ENCODE assay signal across 25 cellular contexts in the genomic region with DNA sequence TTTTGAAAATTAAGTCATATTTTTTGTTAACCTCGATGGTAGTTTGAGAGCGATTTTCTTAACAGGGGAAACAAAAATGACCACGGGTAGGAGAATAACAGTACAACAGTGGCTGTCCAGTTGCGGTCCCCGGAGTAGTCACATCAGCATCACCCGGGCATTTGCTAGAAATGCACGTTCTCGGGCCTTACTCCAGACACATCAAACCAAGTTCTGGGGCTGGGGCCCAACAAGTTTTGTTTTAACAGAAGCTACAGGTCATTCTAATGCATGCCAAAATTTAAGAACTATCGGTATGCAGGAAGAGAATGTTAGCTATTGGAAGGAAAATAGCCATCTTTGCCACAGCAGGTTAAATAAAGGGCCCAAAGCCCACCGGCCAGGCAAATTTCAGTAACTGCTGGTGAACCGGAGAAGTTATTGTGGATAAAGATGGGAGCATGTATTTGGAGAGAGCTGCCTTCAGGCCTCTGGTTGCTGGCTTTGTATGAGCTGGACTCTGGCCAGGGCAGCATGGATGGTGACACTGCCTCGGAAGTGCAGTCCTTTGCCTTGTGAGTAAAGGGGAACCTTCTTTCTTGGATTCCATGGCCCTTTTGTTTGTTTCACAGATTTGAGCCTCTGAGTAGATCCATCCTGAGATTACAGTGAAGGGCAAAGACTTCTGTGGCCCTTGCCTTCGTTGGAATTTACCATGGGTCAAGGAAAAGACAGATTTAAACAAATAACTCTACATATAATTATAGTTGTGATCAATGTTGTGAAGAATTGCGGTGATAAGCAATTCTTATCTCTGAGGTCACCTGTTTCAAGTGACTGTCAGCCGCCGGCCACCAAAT.
A peak's percentile ranks its signal among the peaks of the same experiment; 100 is the strongest.
DNase-seq lines count a peak whose midpoint lies in the region; ATAC-seq, FAIRE-seq and TF ChIP-seq lines count a peak whose summit lies in the region.
"Had no signal": no experiment of that assay in that cellular context is flagged by ENCODE, and none has a peak within 500 bp of the region (broad histone marks: within the 10 kb centered on the region; RNA-seq: fewer than 3 reads in every experiment).

No MANE protein-coding gene starts in this region.

- POLR2A ChIA-PET in HepG2 (lab: Yijun Ruan, JAX), result no interaction called here
- POLR2A ChIA-PET in K562 (lab: Yijun Ruan, JAX), result interaction anchor here (0.6 to 1.8 kb wide), 8 partner anchors 9 to 84 kb away, joined by 3 to 4 read pairs (median 4); no protein-coding TSS in a partner anchor

- H3K27ac ChIP-seq in right lobe of liver (no peak overlapping the region), HepG2 (ENCODE audit: extremely low read length, insufficient read depth, low read length) (no peak overlapping the region), K562 (ENCODE audit: extremely low read depth, low read depth, low read length) (no peak overlapping the region), upper lobe of left lung (no peak overlapping the region)
- H3K27ac ChIP-seq: ascending aorta, esophagus squamous epithelium, SJCRH30, suprapubic skin, VCaP had no signal

- H3K4me1 ChIP-seq in right lobe of liver (peaks cover 0 to 13% (median 0%) of the 10 kb centered on the region in 4 donors), HepG2 (ENCODE audit: insufficient read depth, low read length) (peaks cover 16% of the 10 kb centered on the region), K562 (replicated peaks in 1 of 2; ENCODE audit: control insufficient read depth in 2 of 2, insufficient read depth in 2 of 2, low read length in 2 of 2) (peaks cover 3 to 14% of the 10 kb centered on the region in 2 experiments), upper lobe of left lung (peaks cover 5 to 11% (median 9%) of the 10 kb centered on the region in 4 donors)
- H3K4me1 ChIP-seq: ascending aorta, SJCRH30 had no signal

- peaks cover 14 to 16% of the 10 kb centered on the region in 2 donors for H3K4me1 Mint-ChIP-seq in immature natural killer cell

- H3K9ac ChIP-seq in HepG2 (ENCODE audit: insufficient read depth, low read depth, low read length) (no peak overlapping the region), K562 (ENCODE audit: insufficient read depth in 1 of 2, low read depth in 2 of 2, low read length in 2 of 2) (peak overlapping the region in 1 of 2 experiments; percentile 22; a peak in 1 of 4 replicates)

- no peak overlapping the region for H3K4me2 ChIP-seq in HepG2 (ENCODE audit: low read depth, low read length)
- H3K4me2 ChIP-seq in K562 (ENCODE audit: insufficient read depth, low read length), result no peak overlapping the region

- in situ Hi-C loops in HepG2 (cut with HindIII; ENCODE audit: extremely low pct_ligation_motif_present, low pct_unique_long_range_greater_than_20kb), result no loop called here
- in situ Hi-C loops in K562 (cut with MboI), result no loop called here

- peaks cover 0 to 8% (median 0%) of the 10 kb centered on the region in 4 donors for H3K36me3 ChIP-seq in right lobe of liver
- H3K36me3 ChIP-seq in HepG2 (replicated peaks in 1 of 2; ENCODE audit: control insufficient read depth in 1 of 2, insufficient read depth in 2 of 2, low read length in 2 of 2), result peaks cover 11 to 35% of the 10 kb centered on the region in 2 experiments
- H3K36me3 ChIP-seq in K562 (ENCODE audit: control insufficient read depth, insufficient read depth, low read length), result peaks cover 60% of the 10 kb centered on the region
- H3K36me3 ChIP-seq in upper lobe of left lung, result peaks cover 0 to 20% (median 8%) of the 10 kb centered on the region in 4 donors
- H3K36me3 ChIP-seq: SJCRH30 had no signal

- no peak for TF ChIP-seq RAD21 in HepG2 (CRISPR knock-in tag; IDR thresholded peaks at IDR 0.05)
- TF ChIP-seq RAD21 in K562 (CRISPR knock-in tag; conservative IDR thresholded peaks at IDR 0.05 in 1 of 2, IDR thresholded peaks at IDR 0.05 in 1 of 2), result no peak

- BruUV-seq in HepG2 (replicated peaks; lab: Mats Ljungman, UMichigan) (no TSS peak), K562 (replicated peaks; lab: Mats Ljungman, UMichigan) (no TSS peak)

- FAIRE-seq in HepG2 (lab: Jason Lieb, UNC) (no peak), K562 (lab: Jason Lieb, UNC) (no peak)

- no peaks in the 10 kb centered on the region for H3K9me1 ChIP-seq in K562 (ENCODE audit: control insufficient read depth, insufficient read depth, low read length)

- TF ChIP-seq CTCF in right lobe of liver (IDR thresholded peaks at IDR 0.05) (no peak), HepG2 (CRISPR knock-in tag; IDR thresholded peaks at IDR 0.05) (no peak), K562 (IDR thresholded peaks at IDR 0.05 in 2 of 3, conservative IDR thresholded peaks at IDR 0.05 in 1 of 3; ENCODE audit: insufficient read depth in 2 of 3, low read depth in 1 of 3, low read length in 3 of 3) (no peak), upper lobe of left lung (IDR thresholded peaks at IDR 0.05) (no peak), foreskin fibroblast (IDR thresholded peaks at IDR 0.05; ENCODE audit: low read depth, low read length) (no peak)

- no peaks in the 10 kb centered on the region for H3K9me3 Mint-ChIP-seq in immature natural killer cell
- H3K9me3 Mint-ChIP-seq: activated naive CD4-positive, alpha-beta T cell treated with anti-CD3 and anti-CD28 coated beads for 36 hours; CD8-positive, alpha-beta memory T cell had no signal

- intact Hi-C loops in right lobe of liver (cut with DNase I) (no loop called here), HepG2 (cut with micrococcal nuclease; ENCODE audit: unreplicated experiment) (loop anchor here (5.0 kb wide), 1 partner anchor 44 kb away; no protein-coding TSS in a partner anchor), K562 (cut with micrococcal nuclease) (no loop called here)

- H3K4me3 Mint-ChIP-seq in immature natural killer cell, result no peak overlapping the region
- H3K4me3 Mint-ChIP-seq: activated naive CD4-positive, alpha-beta T cell treated with anti-CD3 and anti-CD28 coated beads for 36 hours; CD8-positive, alpha-beta memory T cell had no signal

- H3K27me3 ChIP-seq in right lobe of liver, result no peaks in the 10 kb centered on the region
- no peaks in the 10 kb centered on the region for H3K27me3 ChIP-seq in HepG2 (ENCODE audit: control insufficient read depth in 1 of 2, insufficient read depth in 2 of 2, low read length in 2 of 2)
- no peaks in the 10 kb centered on the region for H3K27me3 ChIP-seq in K562 (ENCODE audit: control insufficient read depth in 2 of 2, insufficient read depth in 2 of 2, low read length in 2 of 2)
- no peaks in the 10 kb centered on the region for H3K27me3 ChIP-seq in upper lobe of left lung
- H3K27me3 ChIP-seq: ascending aorta, esophagus squamous epithelium, SJCRH30, suprapubic skin had no signal

- H4K20me1 ChIP-seq in HepG2 (ENCODE audit: insufficient read depth, low read length) (peaks cover 8% of the 10 kb centered on the region; the same call in 1 of the 2 replicates), K562 (replicated peaks; ENCODE audit: control insufficient read depth, insufficient read depth, low read length) (peaks cover 35% of the 10 kb centered on the region)

- H3K9me3 ChIP-seq in right lobe of liver, result no peaks in the 10 kb centered on the region
- H3K9me3 ChIP-seq in HepG2 (ENCODE audit: low read length), result no peaks in the 10 kb centered on the region
- no peaks in the 10 kb centered on the region for H3K9me3 ChIP-seq in K562 (replicated peaks; ENCODE audit: control insufficient read depth, insufficient read depth, low read depth, low read length)
- no peaks in the 10 kb centered on the region for H3K9me3 ChIP-seq in upper lobe of left lung
- H3K9me3 ChIP-seq: ascending aorta, esophagus squamous epithelium, SJCRH30, suprapubic skin had no signal

- no peak overlapping the region for H3K27ac Mint-ChIP-seq in immature natural killer cell
- H3K27ac Mint-ChIP-seq: activated naive CD4-positive, alpha-beta T cell treated with anti-CD3 and anti-CD28 coated beads for 36 hours had no signal

- ATAC-seq in right lobe of liver, result peak; percentile 15 to 38 (median 26)
- ATAC-seq in HepG2, result no peak
- ATAC-seq in K562, result peak; percentile 35
- ATAC-seq in upper lobe of left lung (ENCODE audit: low FRiP score in 2 of 2), result no peak

- CTCF ChIA-PET in HepG2 (lab: Yijun Ruan, JAX; ENCODE audit: low intra/inter-chr PET ratio, low total read pairs), result no interaction called here
- CTCF ChIA-PET in K562 (lab: Yijun Ruan, JAX; ENCODE audit: low intra/inter-chr PET ratio), result interaction anchor here (0.7 kb wide), 1 partner anchor 60 kb away, joined by 3 read pairs; no protein-coding TSS in a partner anchor

- peaks cover 4 to 7% (median 7%) of the 10 kb centered on the region in 3 donors for H3K36me3 Mint-ChIP-seq in immature natural killer cell

- no peak for TF ChIP-seq POLR2A in right lobe of liver (IDR thresholded peaks at IDR 0.05)
- TF ChIP-seq POLR2A in HepG2 (IDR thresholded peaks at IDR 0.05; ENCODE audit: insufficient read depth in 1 of 2, low read depth in 2 of 2, low read length in 2 of 2), result no peak
- TF ChIP-seq POLR2A in K562 (conservative IDR thresholded peaks at IDR 0.05), result no peak
- TF ChIP-seq POLR2A in upper lobe of left lung (IDR thresholded peaks at IDR 0.05), result no peak

- WGBS in right lobe of liver (ENCODE audit: insufficient coverage, low coverage, low lambda C conversion rate, missing lambda C conversion rate), result 74% methylated on average over 14 of the region's 16 CpGs
- WGBS in HepG2 (ENCODE audit: low lambda C conversion rate), result 94% methylated on average over 15 of the region's 16 CpGs
- 64% methylated on average over 16 of the region's 16 CpGs for WGBS in K562 (ENCODE audit: insufficient coverage, low coverage, missing lambda C conversion rate)
- 88 to 90% methylated on average over 16 of the region's 16 CpGs for WGBS in upper lobe of left lung, 2 donors

- peak in 2 of 3 donors; percentile 53 to 59 for DNase-seq in right lobe of liver
- no peak for DNase-seq in HepG2 (ENCODE audit: low spot score)
- DNase-seq in K562 (ENCODE audit: extremely low read depth in 1 of 4, low spot score in 3 of 4), result no peak
- peak; percentile 40 for DNase-seq in midbrain (lab: John Stamatoyannopoulos, UW)
- DNase-seq in immature natural killer cell, result no peak
- no peak for DNase-seq in NCI-H82 (lab: John Stamatoyannopoulos, UW)
- no peak for DNase-seq in upper lobe of left lung
- DNase-seq in foreskin fibroblast, result no peak
- DNase-seq: activated CD4-positive, alpha-beta T cell treated with anti-CD3 and anti-CD28 coated beads, Interleukin-2, amount 50 U/mL, for 1 hour; activated CD8-positive, alpha-beta memory T cell treated with anti-CD3 and anti-CD28 coated beads, Interleukin-2, amount 50 U/mL, for 48 hours; activated naive CD4-positive, alpha-beta T cell treated with anti-CD3 and anti-CD28 coated beads for 36 hours; CD8-positive, alpha-beta memory T cell; cerebellar nuclear complex; DMS53; effector CD8-positive, alpha-beta T cell; esophagus squamous epithelium; GOT3; NCI-H187 treated with DMSO at 0.1 percent for 48 hours; NCI-H345; retina; SJCRH30; T-helper 2 cell had no signal

- TF ChIP-seq EP300 in HepG2 (IDR thresholded peaks at IDR 0.05; ENCODE audit: low read depth in 2 of 2, low read length in 2 of 2), result no peak
- TF ChIP-seq EP300 in HepG2 (CRISPR knock-in tag; IDR thresholded peaks at IDR 0.05; ENCODE audit: borderline replicate concordance), result no peak
- no peak for TF ChIP-seq EP300 in K562 (IDR thresholded peaks at IDR 0.05; ENCODE audit: low read length)
- TF ChIP-seq EP300 in upper lobe of left lung (IDR thresholded peaks at IDR 0.05), result no peak

- H2AFZ ChIP-seq in HepG2 (ENCODE audit: low read length), result no peak overlapping the region
- no peak overlapping the region for H2AFZ ChIP-seq in K562 (ENCODE audit: low read depth, low read length)

- H3K27me3 Mint-ChIP-seq in immature natural killer cell (ENCODE audit: low read depth in 3 of 3), result peaks cover 0 to 3% (median 0%) of the 10 kb centered on the region in 3 donors
- H3K27me3 Mint-ChIP-seq: CD8-positive, alpha-beta memory T cell had no signal

- H3K4me3 ChIP-seq in right lobe of liver (no peak overlapping the region), HepG2 (replicated peaks in 1 of 3; ENCODE audit: insufficient read depth in 1 of 3, low read depth in 2 of 3, low read length in 3 of 3) (no peak overlapping the region), K562 (no peak overlapping the region), upper lobe of left lung (no peak overlapping the region), foreskin fibroblast (ENCODE audit: low read depth in 1 of 2, low read length in 2 of 2) (no peak overlapping the region)
- H3K4me3 ChIP-seq: ascending aorta, esophagus squamous epithelium, SJCRH30, suprapubic skin had no signal

- H3K79me2 ChIP-seq in HepG2 (ENCODE audit: insufficient read depth, low read length) (peaks cover 12% of the 10 kb centered on the region), K562 (ENCODE audit: control insufficient read depth, insufficient read depth, low read length) (peaks cover 46% of the 10 kb centered on the region)

Comparison
In these comparisons a context has a peak if more than half of its experiments do, and no peak if none do; other contexts are left out.
1. ATAC-seq: peak in right lobe of liver (4 of 4) and K562 (single experiment); none in HepG2 (single experiment) and upper lobe of left lung (0 of 2).
2. DNase-seq: peak in right lobe of liver (2 of 3) and midbrain (single experiment); none in HepG2 (single experiment), K562 (0 of 4), immature natural killer cell (0 of 3), NCI-H82 (single experiment), upper lobe of left lung (0 of 2) and foreskin fibroblast (0 of 2).